In genomic region chr5:148584103-148584502, GRCh38 we compare ENCODE assay signal across 9 cellular contexts.
"Had no signal": no experiment of that assay in that cellular context is flagged by ENCODE, and none has a peak within 500 bp of the region (broad histone marks: within the 10 kb centered on the region; RNA-seq: fewer than 3 reads in every experiment).

No MANE protein-coding gene starts in this region.

- FAIRE-seq: H1 had no signal

- H2AFZ ChIP-seq: GM23248, GM23338 had no signal

- H3K9ac ChIP-seq: GM23248 had no signal

- H3K9me3 ChIP-seq: HAP-1 had no signal

- H3K4me1 ChIP-seq: HAP-1 had no signal

- H3K4me2 ChIP-seq: GM23338 had no signal

- H3K27ac Mint-ChIP-seq: GM23338, H9, HFFc6 had no signal

- DNase-seq: GM23248, GOT3, H7, H9, HFFc6 had no signal

- H3K4me3 ChIP-seq: GM23248, GM23338, HAP-1 had no signal

- ATAC-seq: GM23338, HCT116 had no signal

- H3K9me3 Mint-ChIP-seq: GM23338, H9, HFFc6 had no signal

- H3K36me3 ChIP-seq: HAP-1 had no signal

- H3K4me3 Mint-ChIP-seq: GM23338, H9, HFFc6 had no signal

- H3K27ac ChIP-seq: GM23248 had no signal
